In the genomic region with DNA sequence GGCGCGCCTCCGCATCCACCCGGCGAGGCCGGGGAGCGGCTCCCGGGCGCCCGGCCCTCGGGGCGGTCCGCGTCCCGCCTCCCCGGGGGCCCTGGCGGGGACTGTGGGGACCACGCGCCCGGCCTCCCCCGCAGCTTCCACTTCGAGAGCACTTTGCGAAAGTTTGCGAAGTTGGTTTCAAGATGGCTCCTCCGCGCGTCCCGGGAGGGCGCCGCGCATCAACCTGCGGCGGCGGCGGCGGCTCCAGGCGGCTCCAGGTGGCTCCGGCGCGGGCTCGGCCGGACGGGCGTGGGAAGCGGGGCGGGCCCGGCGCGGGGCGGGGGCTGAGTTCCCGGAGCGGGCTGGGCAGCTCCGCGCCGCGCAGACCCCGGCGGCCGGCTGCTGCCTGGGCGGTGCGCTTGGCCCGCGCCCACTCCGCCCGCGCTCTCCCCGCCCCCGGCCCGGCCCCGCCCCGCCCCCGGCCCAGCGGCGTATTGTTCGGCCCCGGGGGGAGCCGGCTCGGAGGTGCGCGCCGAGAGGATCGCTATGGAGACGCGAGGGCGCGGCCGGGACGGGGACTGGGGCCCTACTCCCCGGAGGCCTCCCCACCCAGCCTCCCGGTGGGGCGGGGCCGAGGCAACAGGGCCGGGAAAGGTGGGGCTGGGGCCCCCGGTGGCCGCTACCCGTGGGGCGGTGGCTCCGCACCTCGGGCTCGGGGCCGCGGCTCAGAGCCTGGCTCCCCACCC, we compare ENCODE assay signal across 8 cellular contexts. TPM values are rescaled to one million over a fixed set of nuclear protein-coding genes. Genes with fewer than 3 reads are reported as not detected.
DNase-seq lines count a peak whose midpoint lies in the region; ATAC-seq and TF ChIP-seq lines count a peak whose summit lies in the region.

A gene with protein sequence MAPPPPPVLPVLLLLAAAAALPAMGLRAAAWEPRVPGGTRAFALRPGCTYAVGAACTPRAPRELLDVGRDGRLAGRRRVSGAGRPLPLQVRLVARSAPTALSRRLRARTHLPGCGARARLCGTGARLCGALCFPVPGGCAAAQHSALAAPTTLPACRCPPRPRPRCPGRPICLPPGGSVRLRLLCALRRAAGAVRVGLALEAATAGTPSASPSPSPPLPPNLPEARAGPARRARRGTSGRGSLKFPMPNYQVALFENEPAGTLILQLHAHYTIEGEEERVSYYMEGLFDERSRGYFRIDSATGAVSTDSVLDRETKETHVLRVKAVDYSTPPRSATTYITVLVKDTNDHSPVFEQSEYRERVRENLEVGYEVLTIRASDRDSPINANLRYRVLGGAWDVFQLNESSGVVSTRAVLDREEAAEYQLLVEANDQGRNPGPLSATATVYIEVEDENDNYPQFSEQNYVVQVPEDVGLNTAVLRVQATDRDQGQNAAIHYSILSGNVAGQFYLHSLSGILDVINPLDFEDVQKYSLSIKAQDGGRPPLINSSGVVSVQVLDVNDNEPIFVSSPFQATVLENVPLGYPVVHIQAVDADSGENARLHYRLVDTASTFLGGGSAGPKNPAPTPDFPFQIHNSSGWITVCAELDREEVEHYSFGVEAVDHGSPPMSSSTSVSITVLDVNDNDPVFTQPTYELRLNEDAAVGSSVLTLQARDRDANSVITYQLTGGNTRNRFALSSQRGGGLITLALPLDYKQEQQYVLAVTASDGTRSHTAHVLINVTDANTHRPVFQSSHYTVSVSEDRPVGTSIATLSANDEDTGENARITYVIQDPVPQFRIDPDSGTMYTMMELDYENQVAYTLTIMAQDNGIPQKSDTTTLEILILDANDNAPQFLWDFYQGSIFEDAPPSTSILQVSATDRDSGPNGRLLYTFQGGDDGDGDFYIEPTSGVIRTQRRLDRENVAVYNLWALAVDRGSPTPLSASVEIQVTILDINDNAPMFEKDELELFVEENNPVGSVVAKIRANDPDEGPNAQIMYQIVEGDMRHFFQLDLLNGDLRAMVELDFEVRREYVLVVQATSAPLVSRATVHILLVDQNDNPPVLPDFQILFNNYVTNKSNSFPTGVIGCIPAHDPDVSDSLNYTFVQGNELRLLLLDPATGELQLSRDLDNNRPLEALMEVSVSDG (N-terminal part only) (minus strand): TSS at position 400 of the 725 bp plus-strand sequence. CDS start 450 bp downstream, outside the sequence.

- DNase-seq in HL-60 (ENCODE audit: low read depth in 1 of 2, low spot score in 1 of 2) (peak in 1 of 2 experiments; percentile 21), left ventricle myocardium inferior (peak; percentile 28), skeletal muscle cell (ENCODE audit: low read depth) (no peak), T-helper 9 cell (no peak)

- intact Hi-C loops in left ventricle myocardium inferior (cut with micrococcal nuclease), result no loop called here

- TF ChIP-seq CTCF in HL-60 (IDR thresholded peaks at IDR 0.05; ENCODE audit: insufficient read depth, low read length) (no peak), left ventricle myocardium inferior (IDR thresholded peaks at IDR 0.05; ENCODE audit: borderline replicate concordance) (no peak)

- no peaks in the 10 kb centered on the region for H3K4me1 Mint-ChIP-seq in activated T-helper 17 cell treated with anti-CD3 and anti-CD28 coated beads, Interleukin-2, amount 50 U/mL, for 72 hours

- no peaks in the 10 kb centered on the region for H3K9me3 Mint-ChIP-seq in activated T-helper 17 cell treated with anti-CD3 and anti-CD28 coated beads, Interleukin-2, amount 50 U/mL, for 72 hours

- H3K4me3 Mint-ChIP-seq in activated T-helper 17 cell treated with anti-CD3 and anti-CD28 coated beads, Interleukin-2, amount 50 U/mL, for 72 hours, result peak within 1 kb of the TSS; percentile 49

- H3K27me3 ChIP-seq in BLaER1 treated with 17β-estradiol and CSF1 and Interleukin-3, amounts not matched to agents 10 nM and 100 nM, result peaks cover 50 to 74% (median 59%) of the 10 kb centered on the region in 11 experiments
- H3K27me3 ChIP-seq in HL-60 (ENCODE audit: insufficient read depth, poor library complexity, severe bottlenecking), result peaks cover 19% of the 10 kb centered on the region
- peaks cover 72% of the 10 kb centered on the region for H3K27me3 ChIP-seq in left ventricle myocardium inferior (ENCODE audit: low read depth)

- H3K27me3 Mint-ChIP-seq in activated T-helper 17 cell treated with anti-CD3 and anti-CD28 coated beads, Interleukin-2, amount 50 U/mL, for 72 hours, result peaks cover 18% of the 10 kb centered on the region

- H3K4me2 ChIP-seq in BLaER1 treated with 17β-estradiol and CSF1 and Interleukin-3, amounts not matched to agents 10 nM and 100 nM, result peak within 1 kb of the TSS; percentile 93 to 99 (median 96)

- peaks cover 0 to 27% (median 11%) of the 10 kb centered on the region in 11 experiments; a peak in 11 of 22 replicates for H3K36me3 ChIP-seq in BLaER1 treated with 17β-estradiol and CSF1 and Interleukin-3, amounts not matched to agents 10 nM and 100 nM
- no peaks in the 10 kb centered on the region for H3K36me3 ChIP-seq in left ventricle myocardium inferior

- peaks cover 16 to 29% (median 26%) of the 10 kb centered on the region in 11 experiments for H3K9me3 ChIP-seq in BLaER1 treated with 17β-estradiol and CSF1 and Interleukin-3, amounts not matched to agents 10 nM and 100 nM (replicated peaks in 1 of 11)
- no peaks in the 10 kb centered on the region for H3K9me3 ChIP-seq in left ventricle myocardium inferior (replicated peaks)

- H3K4me3 ChIP-seq in BLaER1 treated with 17β-estradiol and CSF1 and Interleukin-3, amounts not matched to agents 10 nM and 100 nM, result peak within 1 kb of the TSS; percentile 62 to 78 (median 70)
- H3K4me3 ChIP-seq in HL-60 (replicated peaks; ENCODE audit: insufficient read depth, low read length) (peak within 1 kb of the TSS; percentile 38), left ventricle myocardium inferior (peak within 1 kb of the TSS; percentile 70), skeletal muscle cell (ENCODE audit: low read depth, low read length) (peak within 1 kb of the TSS; percentile 41)

- H4K20me1 ChIP-seq in BLaER1 treated with 17β-estradiol and CSF1 and Interleukin-3, amounts not matched to agents 10 nM and 100 nM, result peaks cover 0 to 30% (median 10%) of the 10 kb centered on the region in 11 experiments; a peak in 14 of 22 replicates

- no peak within 1 kb of the TSS for H3K27ac Mint-ChIP-seq in activated T-helper 17 cell treated with anti-CD3 and anti-CD28 coated beads, Interleukin-2, amount 50 U/mL, for 72 hours

- peak within 1 kb of the TSS; percentile 49 to 76 (median 69); a peak in 21 of 22 replicates for H3K9ac ChIP-seq in BLaER1 treated with 17β-estradiol and CSF1 and Interleukin-3, amounts not matched to agents 10 nM and 100 nM

- ATAC-seq in activated T-helper 17 cell treated with anti-CD3 and anti-CD28 coated beads, Interleukin-2, amount 50 U/mL, for 72 hours (replicated peaks), result peak; percentile 28
- ATAC-seq in HG03571 (IDR thresholded peaks at IDR 0.05; ENCODE audit: unreplicated experiment) (no peak), HG02798 (IDR thresholded peaks at IDR 0.05; ENCODE audit: poor library complexity, unreplicated experiment) (no peak)

- H3K27ac ChIP-seq in BLaER1 treated with 17β-estradiol and CSF1 and Interleukin-3, amounts not matched to agents 10 nM and 100 nM, result peak within 1 kb of the TSS in 7 of 11 experiments; percentile 20 to 45 (median 36); a peak in 9 of 22 replicates
- H3K27ac ChIP-seq in HL-60 (replicated peaks) (no peak within 1 kb of the TSS), left ventricle myocardium inferior (replicated peaks) (peak within 1 kb of the TSS; percentile 50)

- H3K4me1 ChIP-seq in BLaER1 treated with 17β-estradiol and CSF1 and Interleukin-3, amounts not matched to agents 10 nM and 100 nM, result peaks cover 34 to 54% (median 46%) of the 10 kb centered on the region in 10 experiments
- peaks cover 22% of the 10 kb centered on the region for H3K4me1 ChIP-seq in left ventricle myocardium inferior

- H3K36me3 Mint-ChIP-seq in activated T-helper 17 cell treated with anti-CD3 and anti-CD28 coated beads, Interleukin-2, amount 50 U/mL, for 72 hours (ENCODE audit: low read depth), result no peaks in the 10 kb centered on the region

RNA-seq across cellular contexts. Expression of the gene that starts here (rescaled TPM):
- under 1 TPM; 0.32 to 0.48 TPM for total RNA-seq in activated T-helper 17 cell treated with anti-CD3 and anti-CD28 coated beads, Interleukin-2, amount 50 U/mL, for 72 hours
- 8.9 TPM for total RNA-seq in left ventricle myocardium inferior

Comparison
In these comparisons a context has a peak if more than half of its experiments do, and no peak if none do; other contexts are left out.
1. Peak in ATAC-seq in activated T-helper 17 cell treated with anti-CD3 and anti-CD28 coated beads, Interleukin-2, amount 50 U/mL, for 72 hours; RNA of the gene not detected or under 1 TPM.